In genomic region chr6:148835920-148836441, GRCh38 we compare ENCODE assay signal across 10 cellular contexts.
DNase-seq lines count a peak whose midpoint lies in the region; ATAC-seq and TF ChIP-seq lines count a peak whose summit lies in the region.
"Had no signal": no experiment of that assay in that cellular context is flagged by ENCODE, and none has a peak within 500 bp of the region (broad histone marks: within the 10 kb centered on the region; RNA-seq: fewer than 3 reads in every experiment).

No MANE protein-coding gene starts in this region.

- H3K27ac Mint-ChIP-seq in CD4-positive, alpha-beta memory T cell: peak overlapping the region in 6 of 7 donors; percentile 55 to 84 (median 63)
- peak overlapping the region; percentile 26 for H3K27ac Mint-ChIP-seq in activated T-helper 2 cell treated with anti-CD3 and anti-CD28 coated beads, Interferon-gamma antibody, Interleukin-2, Interleukin-4, amounts not matched to agents 10 μg/mL and 5 μg/mL and 100 μg/mL, durations not matched to agents 14 hours and 24 hours and 36 hours

- H2AFZ ChIP-seq in GM23248: no peak overlapping the region
- H2AFZ ChIP-seq in mesenchymal stem cell (ENCODE audit: low read depth, low read length): no peak overlapping the region

- peak overlapping the region; percentile 32 to 78 (median 56) for H3K4me3 Mint-ChIP-seq in CD4-positive, alpha-beta memory T cell
- H3K4me3 Mint-ChIP-seq in activated T-helper 2 cell treated with anti-CD3 and anti-CD28 coated beads, Interferon-gamma antibody, Interleukin-2, Interleukin-4, amounts not matched to agents 10 μg/mL and 5 μg/mL and 100 μg/mL, durations not matched to agents 14 hours and 24 hours and 36 hours (ENCODE audit: low read depth): no peak overlapping the region

- H3K27me3 Mint-ChIP-seq in CD4-positive, alpha-beta memory T cell: no peaks in the 10 kb centered on the region
- H3K27me3 Mint-ChIP-seq in activated T-helper 2 cell treated with anti-CD3 and anti-CD28 coated beads, Interferon-gamma antibody, Interleukin-2, Interleukin-4, amounts not matched to agents 10 μg/mL and 5 μg/mL and 100 μg/mL, durations not matched to agents 14 hours and 24 hours and 36 hours (ENCODE audit: low read depth): peaks cover 12% of the 10 kb centered on the region

- H3K4ac ChIP-seq in mesenchymal stem cell (ENCODE audit: low read depth in 1 of 2, low read length in 2 of 2): no peak overlapping the region

- H3F3A ChIP-seq in GM23248 (ENCODE audit: insufficient read depth): peaks cover 15% of the 10 kb centered on the region

- no peak overlapping the region for H3K23ac ChIP-seq in mesenchymal stem cell (ENCODE audit: low read length in 2 of 2)

- peaks cover 20% of the 10 kb centered on the region for H3K4me1 ChIP-seq in CD4-positive, alpha-beta memory T cell (ENCODE audit: insufficient read depth, low read length)
- H3K4me1 ChIP-seq in GM23248 (ENCODE audit: insufficient read depth) (peaks cover 31% of the 10 kb centered on the region), mesenchymal stem cell (ENCODE audit: control insufficient read depth, insufficient read depth, low read depth, low read length) (peaks cover 7% of the 10 kb centered on the region), upper lobe of right lung (no peaks in the 10 kb centered on the region)

- H3K9me3 Mint-ChIP-seq in CD4-positive, alpha-beta memory T cell: no peaks in the 10 kb centered on the region
- H3K9me3 Mint-ChIP-seq in activated T-helper 2 cell treated with anti-CD3 and anti-CD28 coated beads, Interferon-gamma antibody, Interleukin-2, Interleukin-4, amounts not matched to agents 10 μg/mL and 5 μg/mL and 100 μg/mL, durations not matched to agents 14 hours and 24 hours and 36 hours: no peaks in the 10 kb centered on the region

- H3K4me3 ChIP-seq in CD4-positive, alpha-beta memory T cell (ENCODE audit: low read length in 2 of 2): no peak overlapping the region
- H3K4me3 ChIP-seq in GM23248 (peak overlapping the region; percentile 35), mesenchymal stem cell (ENCODE audit: insufficient read depth in 1 of 2, low read depth in 1 of 2, low read length in 2 of 2) (peak overlapping the region in 1 of 2 experiments; percentile 58), upper lobe of right lung (no peak overlapping the region)

- intact Hi-C loops in CD4-positive, alpha-beta memory T cell (cut with micrococcal nuclease): no loop called here
- intact Hi-C loops in activated T-helper 2 cell treated with anti-CD3 and anti-CD28 coated beads, Interferon-gamma antibody, Interleukin-2, Interleukin-4, amounts not matched to agents 10 μg/mL and 5 μg/mL and 100 μg/mL, durations not matched to agents 14 hours and 24 hours and 36 hours (cut with micrococcal nuclease): no loop called here
- intact Hi-C loops in upper lobe of right lung (cut with DNase I): no loop called here

- no peak overlapping the region for H3K14ac ChIP-seq in mesenchymal stem cell (ENCODE audit: low read length in 2 of 2)

- no peaks in the 10 kb centered on the region for H3K36me3 ChIP-seq in CD4-positive, alpha-beta memory T cell (ENCODE audit: insufficient read depth, low read length)
- no peaks in the 10 kb centered on the region for H3K36me3 ChIP-seq in GM23248 (ENCODE audit: low read depth)
- no peaks in the 10 kb centered on the region for H3K36me3 ChIP-seq in mesenchymal stem cell (ENCODE audit: control insufficient read depth in 1 of 2, insufficient read depth in 2 of 2, low read depth in 1 of 2, low read length in 2 of 2)
- no peaks in the 10 kb centered on the region for H3K36me3 ChIP-seq in upper lobe of right lung

- CTCF ChIA-PET in CD4-positive, alpha-beta memory T cell (lab: Charles Lee; ENCODE audit: partially characterized antibody): interaction anchor here (0.8 kb wide), 1 partner anchor 258 kb away, joined by 4 read pairs; no protein-coding TSS in a partner anchor

- H3K27ac ChIP-seq in CD4-positive, alpha-beta memory T cell (ENCODE audit: low read depth, low read length): no peak overlapping the region
- H3K27ac ChIP-seq in GM23248: peak overlapping the region; percentile 51
- no peak overlapping the region for H3K27ac ChIP-seq in mesenchymal stem cell (ENCODE audit: low read length, poor library complexity, severe bottlenecking)
- H3K27ac ChIP-seq in upper lobe of right lung: no peak overlapping the region

- no peak for TF ChIP-seq CTCF in upper lobe of right lung (IDR thresholded peaks at IDR 0.05)

- 5% methylated on average over 7 of the region's 7 CpGs for WGBS in GM23248 (ENCODE audit: low coverage in 1 of 2, low lambda C conversion rate in 2 of 2, missing lambda C conversion rate in 2 of 2), 2 experiments
- 97% methylated on average over 6 of the region's 7 CpGs for WGBS in mesenchymal stem cell

- no peak overlapping the region for H2BK120ac ChIP-seq in mesenchymal stem cell (ENCODE audit: low read depth, low read length)

- no peak overlapping the region for H2BK12ac ChIP-seq in mesenchymal stem cell (ENCODE audit: low read length in 2 of 2)

- no peaks in the 10 kb centered on the region for H3K9me2 ChIP-seq in GM23248 (ENCODE audit: insufficient read depth)

- H3K79me1 ChIP-seq in mesenchymal stem cell (replicated peaks; ENCODE audit: low read length, poor library complexity, severe bottlenecking): peaks cover 10% of the 10 kb centered on the region

- no peak overlapping the region for H2BK15ac ChIP-seq in mesenchymal stem cell (ENCODE audit: low read depth, poor library complexity, severe bottlenecking)

- no peak overlapping the region for H4K8ac ChIP-seq in mesenchymal stem cell (ENCODE audit: low read length)

- peaks cover 17 to 49% (median 29%) of the 10 kb centered on the region in 4 donors for H3K4me1 Mint-ChIP-seq in CD4-positive, alpha-beta memory T cell
- H3K4me1 Mint-ChIP-seq in activated T-helper 2 cell treated with anti-CD3 and anti-CD28 coated beads, Interferon-gamma antibody, Interleukin-2, Interleukin-4, amounts not matched to agents 10 μg/mL and 5 μg/mL and 100 μg/mL, durations not matched to agents 14 hours and 24 hours and 36 hours (ENCODE audit: low read depth): peaks cover 9% of the 10 kb centered on the region

- peak overlapping the region; percentile 32 for H3K9ac ChIP-seq in GM23248
- H3K9ac ChIP-seq in mesenchymal stem cell (ENCODE audit: low read length): peak overlapping the region; percentile 58

- POLR2A ChIA-PET in CD4-positive, alpha-beta memory T cell (lab: Charles Lee; ENCODE audit: partially characterized antibody): interaction anchor here (1.2 kb wide), 1 partner anchor 88 kb away, joined by 5 read pairs; no protein-coding TSS in a partner anchor

- peaks cover 29% of the 10 kb centered on the region for H3K79me2 ChIP-seq in GM23248 (ENCODE audit: insufficient read depth)

- no peak overlapping the region for H2AK5ac ChIP-seq in mesenchymal stem cell (ENCODE audit: low read length, severe bottlenecking)

- H3K4me2 ChIP-seq in GM23248 (ENCODE audit: unreplicated experiment): peak overlapping the region; percentile 59
- no peak overlapping the region for H3K4me2 ChIP-seq in mesenchymal stem cell (ENCODE audit: low read length, poor library complexity, severe bottlenecking)

- in situ Hi-C loops in GM23248 (cut with MboI): no loop called here

- H4K91ac ChIP-seq in mesenchymal stem cell (ENCODE audit: low read length): no peak overlapping the region

- H4K20me1 ChIP-seq in GM23248 (ENCODE audit: insufficient read depth): peaks cover 3% of the 10 kb centered on the region; the same call in 1 of the 2 replicates

- ATAC-seq in GM21423 (IDR thresholded peaks at IDR 0.05; ENCODE audit: unreplicated experiment) (no peak), upper lobe of right lung (no peak), HG02798 (IDR thresholded peaks at IDR 0.05; ENCODE audit: poor library complexity, unreplicated experiment) (no peak)

- H3K9me3 ChIP-seq in CD4-positive, alpha-beta memory T cell (ENCODE audit: control insufficient read depth in 1 of 2, low read length in 2 of 2): no peaks in the 10 kb centered on the region
- H3K9me3 ChIP-seq in GM23248 (ENCODE audit: low read depth) (no peaks in the 10 kb centered on the region), mesenchymal stem cell (ENCODE audit: control insufficient read depth, low read length) (no peaks in the 10 kb centered on the region), upper lobe of right lung (no peaks in the 10 kb centered on the region)

- peak in 2 of 5 donors; percentile 11 to 37 for DNase-seq in CD4-positive, alpha-beta memory T cell
- DNase-seq in GM23248 (peak; percentile 92), mesenchymal stem cell (no peak), upper lobe of right lung (no peak), NCI-H1694 (lab: John Stamatoyannopoulos, UW) (no peak)
- DNase-seq in activated T-helper 2 cell treated with anti-CD3 and anti-CD28 coated beads, Interferon-gamma antibody, Interleukin-2, Interleukin-4, amounts not matched to agents 10 μg/mL and 5 μg/mL and 100 μg/mL, durations not matched to agents 14 hours and 24 hours and 36 hours (ENCODE audit: low spot score): no peak
- DNase-seq: erythroblast, OCI-M1 had no signal

- no peak overlapping the region for H3K18ac ChIP-seq in mesenchymal stem cell (ENCODE audit: low read depth in 1 of 2, low read length in 2 of 2)

- no peaks in the 10 kb centered on the region for H3K27me3 ChIP-seq in CD4-positive, alpha-beta memory T cell (ENCODE audit: insufficient read depth, low read length)
- H3K27me3 ChIP-seq in GM23248 (replicated peaks; ENCODE audit: insufficient read depth): no peaks in the 10 kb centered on the region
- no peaks in the 10 kb centered on the region for H3K27me3 ChIP-seq in mesenchymal stem cell (ENCODE audit: control insufficient read depth in 1 of 2, insufficient read depth in 1 of 2, low read length in 2 of 2)
- H3K27me3 ChIP-seq in upper lobe of right lung: no peaks in the 10 kb centered on the region

- no peak overlapping the region for H2BK5ac ChIP-seq in mesenchymal stem cell (ENCODE audit: low read depth, low read length, poor library complexity, severe bottlenecking)

- H3K36me3 Mint-ChIP-seq in CD4-positive, alpha-beta memory T cell: no peaks in the 10 kb centered on the region
- no peaks in the 10 kb centered on the region for H3K36me3 Mint-ChIP-seq in activated T-helper 2 cell treated with anti-CD3 and anti-CD28 coated beads, Interferon-gamma antibody, Interleukin-2, Interleukin-4, amounts not matched to agents 10 μg/mL and 5 μg/mL and 100 μg/mL, durations not matched to agents 14 hours and 24 hours and 36 hours (ENCODE audit: low read depth)
